Comparison of ENCODE assay signal across 8 cellular contexts in the genomic region with DNA sequence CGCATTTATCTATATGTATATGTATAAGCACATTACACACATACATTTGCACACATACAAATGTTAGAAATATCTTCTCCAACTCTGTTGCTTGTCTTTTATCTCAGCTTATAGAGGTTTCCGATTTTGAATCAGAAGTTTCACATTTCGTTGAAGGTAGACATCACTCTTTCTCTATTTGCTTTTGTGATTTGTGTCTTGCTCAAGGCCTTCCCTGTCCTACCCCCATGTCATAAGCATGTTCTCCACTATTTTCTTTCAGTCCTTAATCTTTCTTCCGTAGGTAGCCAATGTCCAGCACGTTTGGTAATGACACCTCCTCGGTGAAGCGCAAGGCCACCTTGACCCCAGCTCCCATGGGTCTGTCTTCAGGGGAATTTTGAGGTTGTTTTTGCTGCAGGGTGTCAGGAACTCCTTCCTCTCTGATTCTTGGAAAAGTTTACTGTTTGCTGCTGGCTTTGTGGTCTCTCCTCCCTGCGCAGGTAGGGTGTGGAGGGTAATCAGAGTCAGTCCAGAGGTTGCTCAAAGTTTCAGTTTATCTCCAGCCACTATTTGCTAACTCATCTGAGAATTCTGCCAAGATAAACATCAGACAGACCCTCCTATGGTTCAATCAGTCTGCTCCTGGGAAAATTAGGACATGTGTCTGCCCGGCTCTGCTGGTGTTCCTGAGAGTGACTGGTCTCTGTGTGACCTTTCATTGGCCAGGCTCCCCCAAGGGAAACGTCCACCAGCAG.
A peak's percentile ranks its signal among the peaks of the same experiment; 100 is the strongest.
DNase-seq lines count a peak whose midpoint lies in the region; ATAC-seq and TF ChIP-seq lines count a peak whose summit lies in the region.
"Not testable (repeated sequence)": the region's sequence is repeated elsewhere in the genome, so short reads cannot be mapped to it uniquely, and the experiment has no call there.

No MANE protein-coding gene starts in this region.

- peak overlapping the region; percentile 87 for H3K27ac ChIP-seq in hepatocyte
- H3K27ac ChIP-seq in right lobe of liver: peak overlapping the region; percentile 51 to 87 (median 54)

- not testable (repeated sequence) for H3K36me3 ChIP-seq in Caco-2 (ENCODE audit: control insufficient read depth, insufficient read depth, low read length); hepatocyte (replicated peaks; ENCODE audit: insufficient read depth, low read depth); right lobe of liver

- CTCF ChIA-PET in Caco-2 (lab: Charles Lee); activated CD8-positive, alpha-beta T cell treated with anti-CD3 and anti-CD28 coated beads for 36 hours (lab: Charles Lee): not testable (repeated sequence)

- H3K27me3 ChIP-seq in Caco-2 (replicated peaks; ENCODE audit: control insufficient read depth, insufficient read depth, low read length); hepatocyte; right lobe of liver: not testable (repeated sequence)

- POLR2A ChIA-PET in Caco-2 (lab: Charles Lee); activated CD8-positive, alpha-beta T cell treated with anti-CD3 and anti-CD28 coated beads for 36 hours (lab: Charles Lee): not testable (repeated sequence)

- DNase-seq in Caco-2 (peak; percentile 54 to 65), right lobe of liver (peak; percentile 29 to 73 (median 58))
- not testable (repeated sequence) for DNase-seq in activated CD8-positive, alpha-beta T cell treated with anti-CD3 and anti-CD28 coated beads for 36 hours; activated T-helper 1 cell treated with anti-CD3 and anti-CD28 coated beads, Interleukin-12 subunit alpha, Interleukin-12 subunit beta, Interleukin-2, Interleukin-4 antibody, amounts not matched to agents 30 ng/mL and 10 ng/mL and 1 ng/mL, durations not matched to agents 14 hours and 24 hours and 36 hours (ENCODE audit: low spot score); activated naive CD8-positive, alpha-beta T cell treated with anti-CD3 and anti-CD28 coated beads, Interleukin-2, amount 50 U/mL, for 24 hours; hepatocyte (ENCODE audit: low spot score); stimulated activated naive CD8-positive, alpha-beta T cell treated with anti-CD3 and anti-CD28 coated beads, Interleukin-15, Interleukin-2, amounts not matched to agents 100 U/mL and 50 U/mL, for 24 hours

- not testable (repeated sequence) for H3K27ac Mint-ChIP-seq in Caco-2 (ENCODE audit: unreplicated experiment); activated CD8-positive, alpha-beta T cell treated with anti-CD3 and anti-CD28 coated beads for 36 hours; activated naive CD8-positive, alpha-beta T cell treated with anti-CD3 and anti-CD28 coated beads, Interleukin-2, amount 50 U/mL, for 24 hours
- H3K27ac Mint-ChIP-seq in activated T-helper 1 cell treated with anti-CD3 and anti-CD28 coated beads, Interleukin-12 subunit alpha, Interleukin-12 subunit beta, Interleukin-2, Interleukin-4 antibody, amounts not matched to agents 30 ng/mL and 10 ng/mL and 1 ng/mL, durations not matched to agents 14 hours and 24 hours and 36 hours: peak overlapping the region; percentile 84

- not testable (repeated sequence) for H3K4me3 ChIP-seq in Caco-2 (ENCODE audit: low read depth, low read length); hepatocyte; right lobe of liver

- H3K4me1 ChIP-seq in Caco-2; hepatocyte (ENCODE audit: insufficient read depth); right lobe of liver: not testable (repeated sequence)

- H3K4me1 Mint-ChIP-seq in Caco-2 (ENCODE audit: low read depth, unreplicated experiment); activated CD8-positive, alpha-beta T cell treated with anti-CD3 and anti-CD28 coated beads for 36 hours (ENCODE audit: low read depth); activated T-helper 1 cell treated with anti-CD3 and anti-CD28 coated beads, Interleukin-12 subunit alpha, Interleukin-12 subunit beta, Interleukin-2, Interleukin-4 antibody, amounts not matched to agents 30 ng/mL and 10 ng/mL and 1 ng/mL, durations not matched to agents 14 hours and 24 hours and 36 hours (ENCODE audit: low read depth); activated naive CD8-positive, alpha-beta T cell treated with anti-CD3 and anti-CD28 coated beads, Interleukin-2, amount 50 U/mL, for 24 hours: not testable (repeated sequence)

- ATAC-seq in activated CD4-positive, CD25-positive, alpha-beta regulatory T cell treated with anti-CD3 and anti-CD28 coated beads, Interleukin-2, amount 50 U/mL, for 24 hours: peak; percentile 28 to 81
- ATAC-seq in activated CD8-positive, alpha-beta T cell treated with anti-CD3 and anti-CD28 coated beads for 36 hours: peak; percentile 75
- peak; percentile 47 for ATAC-seq in activated naive CD8-positive, alpha-beta T cell treated with anti-CD3 and anti-CD28 coated beads, Interleukin-2, amount 50 U/mL, for 24 hours
- peak; percentile 79 to 91 (median 84) for ATAC-seq in right lobe of liver
- peak; percentile 32 for ATAC-seq in stimulated activated naive CD8-positive, alpha-beta T cell treated with anti-CD3 and anti-CD28 coated beads, Interleukin-15, Interleukin-2, amounts not matched to agents 100 U/mL and 50 U/mL, for 24 hours

- H3K4me3 Mint-ChIP-seq in Caco-2 (ENCODE audit: unreplicated experiment): peak overlapping the region; percentile 5
- H3K4me3 Mint-ChIP-seq in activated CD8-positive, alpha-beta T cell treated with anti-CD3 and anti-CD28 coated beads for 36 hours; activated T-helper 1 cell treated with anti-CD3 and anti-CD28 coated beads, Interleukin-12 subunit alpha, Interleukin-12 subunit beta, Interleukin-2, Interleukin-4 antibody, amounts not matched to agents 30 ng/mL and 10 ng/mL and 1 ng/mL, durations not matched to agents 14 hours and 24 hours and 36 hours; activated naive CD8-positive, alpha-beta T cell treated with anti-CD3 and anti-CD28 coated beads, Interleukin-2, amount 50 U/mL, for 24 hours: not testable (repeated sequence)

- H3K4me2 ChIP-seq in hepatocyte: not testable (repeated sequence)

- not testable (repeated sequence) for H3K27me3 Mint-ChIP-seq in Caco-2 (ENCODE audit: insufficient read depth, unreplicated experiment); activated CD8-positive, alpha-beta T cell treated with anti-CD3 and anti-CD28 coated beads for 36 hours; activated T-helper 1 cell treated with anti-CD3 and anti-CD28 coated beads, Interleukin-12 subunit alpha, Interleukin-12 subunit beta, Interleukin-2, Interleukin-4 antibody, amounts not matched to agents 30 ng/mL and 10 ng/mL and 1 ng/mL, durations not matched to agents 14 hours and 24 hours and 36 hours (ENCODE audit: insufficient read depth); activated naive CD8-positive, alpha-beta T cell treated with anti-CD3 and anti-CD28 coated beads, Interleukin-2, amount 50 U/mL, for 24 hours

- not testable (repeated sequence) for H3K36me3 Mint-ChIP-seq in Caco-2 (ENCODE audit: insufficient read depth, unreplicated experiment); activated CD8-positive, alpha-beta T cell treated with anti-CD3 and anti-CD28 coated beads for 36 hours (ENCODE audit: low read depth); activated T-helper 1 cell treated with anti-CD3 and anti-CD28 coated beads, Interleukin-12 subunit alpha, Interleukin-12 subunit beta, Interleukin-2, Interleukin-4 antibody, amounts not matched to agents 30 ng/mL and 10 ng/mL and 1 ng/mL, durations not matched to agents 14 hours and 24 hours and 36 hours (ENCODE audit: low read depth); activated naive CD8-positive, alpha-beta T cell treated with anti-CD3 and anti-CD28 coated beads, Interleukin-2, amount 50 U/mL, for 24 hours (ENCODE audit: low read depth)

- TSS peak; percentile 57 for BruUV-seq in Caco-2 (replicated peaks; lab: Mats Ljungman, UMichigan)

- 55% methylated on average over 8 of the region's 10 CpGs for WGBS in hepatocyte (ENCODE audit: low lambda C conversion rate, missing lambda C conversion rate)
- WGBS in right lobe of liver (ENCODE audit: insufficient coverage, low coverage, low lambda C conversion rate, missing lambda C conversion rate): 36% methylated on average over 7 of the region's 10 CpGs

- TF ChIP-seq CTCF in Caco-2 (IDR thresholded peaks at IDR 0.05; ENCODE audit: insufficient read depth in 1 of 2, low read depth in 1 of 2, low read length in 1 of 2, severe bottlenecking in 1 of 2, unreplicated experiment in 1 of 2); activated CD8-positive, alpha-beta T cell treated with anti-CD3 and anti-CD28 coated beads for 36 hours (IDR thresholded peaks at IDR 0.05); hepatocyte (IDR thresholded peaks at IDR 0.05; ENCODE audit: poor library complexity); right lobe of liver (IDR thresholded peaks at IDR 0.05): not testable (repeated sequence)

- H3K9me3 ChIP-seq in Caco-2; hepatocyte (ENCODE audit: low read depth); right lobe of liver: not testable (repeated sequence)

- not testable (repeated sequence) for H3K9me2 ChIP-seq in hepatocyte (replicated peaks; ENCODE audit: insufficient read depth)

- not testable (repeated sequence) for H4K20me1 ChIP-seq in hepatocyte (ENCODE audit: insufficient read depth, poor library complexity, severe bottlenecking)

- H3K79me2 ChIP-seq in hepatocyte: not testable (repeated sequence)

- H3K9me3 Mint-ChIP-seq in Caco-2 (ENCODE audit: unreplicated experiment); activated CD8-positive, alpha-beta T cell treated with anti-CD3 and anti-CD28 coated beads for 36 hours; activated T-helper 1 cell treated with anti-CD3 and anti-CD28 coated beads, Interleukin-12 subunit alpha, Interleukin-12 subunit beta, Interleukin-2, Interleukin-4 antibody, amounts not matched to agents 30 ng/mL and 10 ng/mL and 1 ng/mL, durations not matched to agents 14 hours and 24 hours and 36 hours; activated naive CD8-positive, alpha-beta T cell treated with anti-CD3 and anti-CD28 coated beads, Interleukin-2, amount 50 U/mL, for 24 hours: not testable (repeated sequence)

- H2AFZ ChIP-seq in hepatocyte: not testable (repeated sequence)

- not testable (repeated sequence) for TF ChIP-seq POLR2A in right lobe of liver (IDR thresholded peaks at IDR 0.05)

- intact Hi-C loops in Caco-2 (cut with micrococcal nuclease; ENCODE audit: unreplicated experiment); activated CD8-positive, alpha-beta T cell treated with anti-CD3 and anti-CD28 coated beads for 36 hours (cut with micrococcal nuclease); activated T-helper 1 cell treated with anti-CD3 and anti-CD28 coated beads, Interleukin-12 subunit alpha, Interleukin-12 subunit beta, Interleukin-2, Interleukin-4 antibody, amounts not matched to agents 30 ng/mL and 10 ng/mL and 1 ng/mL, durations not matched to agents 14 hours and 24 hours and 36 hours (cut with micrococcal nuclease); right lobe of liver (cut with DNase I): not testable (repeated sequence)

Comparison
In these comparisons a context has a peak if more than half of its experiments do, and no peak if none do; other contexts are left out.
1. ATAC-seq: peak in every context shown above with its lines; median percentile 84 in right lobe of liver; 75 in activated CD8-positive, alpha-beta T cell treated with anti-CD3 and anti-CD28 coated beads for 36 hours; 54 in activated CD4-positive, CD25-positive, alpha-beta regulatory T cell treated with anti-CD3 and anti-CD28 coated beads, Interleukin-2, amount 50 U/mL, for 24 hours; 47 in activated naive CD8-positive, alpha-beta T cell treated with anti-CD3 and anti-CD28 coated beads, Interleukin-2, amount 50 U/mL, for 24 hours; 32 in stimulated activated naive CD8-positive, alpha-beta T cell treated with anti-CD3 and anti-CD28 coated beads, Interleukin-15, Interleukin-2, amounts not matched to agents 100 U/mL and 50 U/mL, for 24 hours.